Comparison of ENCODE assay signal across 25 cellular contexts in genomic region chr2:33122726-33123125, GRCh38.
A peak's percentile ranks its signal among the peaks of the same experiment; 100 is the strongest.
DNase-seq lines count a peak whose midpoint lies in the region; ATAC-seq, FAIRE-seq and TF ChIP-seq lines count a peak whose summit lies in the region.
"Had no signal": no experiment of that assay in that cellular context is flagged by ENCODE, and none has a peak within 500 bp of the region (broad histone marks: within the 10 kb centered on the region; RNA-seq: fewer than 3 reads in every experiment).

No MANE protein-coding gene starts in this region.

- no peaks in the 10 kb centered on the region for H3K27me3 Mint-ChIP-seq in astrocyte (ENCODE audit: low read depth, unreplicated experiment)

- no peak overlapping the region for H3K4me3 Mint-ChIP-seq in astrocyte (ENCODE audit: unreplicated experiment)
- H3K4me3 Mint-ChIP-seq: CD4-positive, alpha-beta memory T cell had no signal

- intact Hi-C loops in left ventricle myocardium superior (cut with micrococcal nuclease) = no loop called here

- H3K9me3 ChIP-seq in right atrium auricular region (no peaks in the 10 kb centered on the region), astrocyte (ENCODE audit: insufficient read depth, low read depth, low read length) (no peaks in the 10 kb centered on the region)
- H3K9me3 ChIP-seq: BLaER1, MG63, SK-N-SH had no signal

- no peak overlapping the region for H3K4me2 ChIP-seq in astrocyte (ENCODE audit: low read length)
- H3K4me2 ChIP-seq: BLaER1, SK-N-SH had no signal

- H3K4me1 Mint-ChIP-seq in astrocyte (ENCODE audit: low read depth, unreplicated experiment) = peaks cover 22% of the 10 kb centered on the region
- H3K4me1 Mint-ChIP-seq: CD4-positive, alpha-beta memory T cell had no signal

- TF ChIP-seq CTCF in right atrium auricular region (IDR thresholded peaks at IDR 0.05) (no peak), astrocyte (IDR thresholded peaks at IDR 0.05; ENCODE audit: insufficient read depth, low read depth, low read length) (no peak)

- H4K20me1 ChIP-seq in astrocyte (ENCODE audit: insufficient read depth, low read length) = no peaks in the 10 kb centered on the region
- H4K20me1 ChIP-seq: BLaER1 had no signal

- no peak overlapping the region for H3K27ac ChIP-seq in right atrium auricular region
- no peak overlapping the region for H3K27ac ChIP-seq in astrocyte (ENCODE audit: low read depth, low read length)
- H3K27ac ChIP-seq: BLaER1 had no signal

- H3K4me1 ChIP-seq in right atrium auricular region (no peaks in the 10 kb centered on the region), astrocyte (ENCODE audit: insufficient read depth, low read length) (peaks cover 7% of the 10 kb centered on the region)
- H3K4me1 ChIP-seq: BLaER1 had no signal

- H3K4me3 ChIP-seq in right atrium auricular region = no peak overlapping the region
- H3K4me3 ChIP-seq in astrocyte (ENCODE audit: insufficient read depth, low read depth, low read length) = no peak overlapping the region
- H3K4me3 ChIP-seq: BLaER1, MG63 had no signal

- H2AFZ ChIP-seq in astrocyte (ENCODE audit: low read depth, low read length) = no peak overlapping the region

- no peak for DNase-seq in left ventricle myocardium superior
- no peak for DNase-seq in right atrium auricular region (ENCODE audit: low spot score)
- no peak for DNase-seq in astrocyte (ENCODE audit: low read depth)
- peak; percentile 57 for DNase-seq in myocyte (ENCODE audit: low read depth)
- no peak for DNase-seq in stimulated activated CD4-positive, alpha-beta T cell treated with anti-CD3 and anti-CD28 coated beads, Interleukin-2, amount 100 ng/mL, for 48 hours
- DNase-seq in NCI-H1694 (lab: John Stamatoyannopoulos, UW) = no peak
- DNase-seq: Calu3; CD4-positive, alpha-beta memory T cell; DMS53; EL; MG63; NCI-H1048; NCI-H1436; NCI-H2029; NCI-H2171 treated with DMSO at 0.1 percent for 48 hours; NCI-H446 treated with DMSO at 0.1 percent for 48 hours; SHP77 treated with DMSO at 0.1 percent for 48 hours; SK-N-SH had no signal

- peak overlapping the region; percentile 53 for H3K27ac Mint-ChIP-seq in astrocyte (ENCODE audit: unreplicated experiment)
- H3K27ac Mint-ChIP-seq: CD4-positive, alpha-beta memory T cell had no signal

- peak; percentile 48 for ATAC-seq in left ventricle myocardium superior
- no peak for ATAC-seq in GM18502 (IDR thresholded peaks at IDR 0.05; ENCODE audit: poor library complexity, unreplicated experiment)
- ATAC-seq in HG02973 (IDR thresholded peaks at IDR 0.05; ENCODE audit: unreplicated experiment) = no peak
- ATAC-seq: HepG2 had no signal

- peaks cover 5% of the 10 kb centered on the region for H3K9me3 Mint-ChIP-seq in astrocyte (ENCODE audit: unreplicated experiment)

- no peak for FAIRE-seq in astrocyte (lab: Jason Lieb, UNC)
- FAIRE-seq: GM12891, GM18507, H1, HepG2 had no signal

- no peaks in the 10 kb centered on the region for H3K27me3 ChIP-seq in right atrium auricular region
- no peaks in the 10 kb centered on the region for H3K27me3 ChIP-seq in astrocyte (ENCODE audit: insufficient read depth, low read length)
- H3K27me3 ChIP-seq: BLaER1, MG63 had no signal

- H3K9ac ChIP-seq in astrocyte (ENCODE audit: low read length) = no peak overlapping the region
- H3K9ac ChIP-seq: BLaER1, SK-N-SH had no signal

- H3K36me3 ChIP-seq in right atrium auricular region (no peaks in the 10 kb centered on the region), astrocyte (ENCODE audit: insufficient read depth, low read length) (no peaks in the 10 kb centered on the region)
- H3K36me3 ChIP-seq: BLaER1, MG63 had no signal

- H3K79me2 ChIP-seq in astrocyte (ENCODE audit: insufficient read depth, low read length) = no peaks in the 10 kb centered on the region

- peaks cover 3% of the 10 kb centered on the region for H3K36me3 Mint-ChIP-seq in astrocyte (ENCODE audit: low read depth, unreplicated experiment)
- H3K36me3 Mint-ChIP-seq: CD4-positive, alpha-beta memory T cell had no signal
